27 cellular contexts compared by ENCODE assay signal in genomic region chr6:136699358-136699757, GRCh38.
"Had no signal": no experiment of that assay in that cellular context is flagged by ENCODE, and none has a peak within 500 bp of the region (broad histone marks: within the 10 kb centered on the region; RNA-seq: fewer than 3 reads in every experiment).

No MANE protein-coding gene starts in this region.

- DNase-seq: activated CD8-positive, alpha-beta memory T cell treated with anti-CD3 and anti-CD28 coated beads, Interleukin-2, amount 50 U/mL, for 48 hours; activated T-cell treated with anti-CD3 and anti-CD28 coated beads, Interleukin-2, amount 50 U/mL, for 24 hours; aorta; body of pancreas; cerebellar nuclear complex; colonic mucosa; effector CD8-positive, alpha-beta T cell; esophagus squamous epithelium; left lung; lower lobe of right lung; mucosa of descending colon; retina; sigmoid colon; small intestine; stimulated activated naive CD8-positive, alpha-beta T cell treated with anti-CD3 and anti-CD28 coated beads, Interleukin-15, amount 100 ng/mL, for 72 hours; substantia nigra; thyroid gland had no signal

- ATAC-seq: body of pancreas; left lung; lower lobe of right lung; mucosa of descending colon; stimulated activated memory B cell treated with anti-CD40 and anti-IgM and Interleukin-4, amounts not matched to agents 10 μg/mL and 1 μg/mL and 100 μg/mL, for 72 hours; WTC11 had no signal

- H3K4me1 Mint-ChIP-seq: WTC11 had no signal

- H3K36me3 ChIP-seq: colonic mucosa, sigmoid colon, thyroid gland had no signal

- H3K9me3 Mint-ChIP-seq: activated CD4-positive, alpha-beta memory T cell treated with anti-CD3 and anti-CD28 coated beads, Interleukin-2, amount 10 ng/mL, durations not matched to agents 7 days and 5 days; activated CD4-positive, alpha-beta T cell treated with anti-CD3 and anti-CD28 coated beads, Interleukin-2, amount 10 ng/mL, durations not matched to agents 7 days and 5 days; activated T-cell treated with anti-CD3 and anti-CD28 coated beads, Interleukin-2, amount 50 U/mL, for 24 hours; activated T-helper 2 cell treated with anti-CD3 and anti-CD28 coated beads, Interferon-gamma antibody, Interleukin-2, Interleukin-4, amounts not matched to agents 10 μg/mL and 5 μg/mL and 100 μg/mL, durations not matched to agents 14 hours and 24 hours and 36 hours; natural killer cell treated with Interleukin-12 subunit alpha and Interleukin-12 subunit beta and Interleukin-15 and Interleukin-18, amount 100 ng/mL, for 72 hours; stimulated activated memory B cell treated with anti-CD40 and anti-IgM and Interleukin-4, amounts not matched to agents 10 μg/mL and 1 μg/mL and 100 μg/mL, for 72 hours; stimulated activated naive CD8-positive, alpha-beta T cell treated with anti-CD3 and anti-CD28 coated beads, Interleukin-15, amount 100 ng/mL, for 72 hours; T-helper 1 cell treated with Interleukin-12 subunit alpha and Interleukin-12 subunit beta and Interleukin-4 antibody, amounts not matched to agents 30 μg/mL and 1 μg/mL, for 36 hours; WTC11 had no signal

- H3K27ac ChIP-seq: colonic mucosa, epithelial cell of prostate, esophagus squamous epithelium, left lung, lower lobe of right lung, neutrophil, sigmoid colon, thyroid gland had no signal

- H3K4me1 ChIP-seq: colonic mucosa, sigmoid colon, thyroid gland had no signal

- H3K4me3 Mint-ChIP-seq: activated CD4-positive, alpha-beta memory T cell treated with anti-CD3 and anti-CD28 coated beads, Interleukin-2, amount 10 ng/mL, durations not matched to agents 7 days and 5 days; activated CD4-positive, alpha-beta T cell treated with anti-CD3 and anti-CD28 coated beads, Interleukin-2, amount 10 ng/mL, durations not matched to agents 7 days and 5 days; activated naive CD8-positive, alpha-beta T cell; activated T-cell treated with anti-CD3 and anti-CD28 coated beads, Interleukin-2, amount 50 U/mL, for 24 hours; natural killer cell treated with Interleukin-12 subunit alpha and Interleukin-12 subunit beta and Interleukin-15 and Interleukin-18, amount 100 ng/mL, for 72 hours; stimulated activated memory B cell treated with anti-CD40 and anti-IgM and Interleukin-4, amounts not matched to agents 10 μg/mL and 1 μg/mL and 100 μg/mL, for 72 hours; stimulated activated naive CD8-positive, alpha-beta T cell treated with anti-CD3 and anti-CD28 coated beads, Interleukin-15, amount 100 ng/mL, for 72 hours; T-helper 1 cell treated with Interleukin-12 subunit alpha and Interleukin-12 subunit beta and Interleukin-4 antibody, amounts not matched to agents 30 μg/mL and 1 μg/mL, for 36 hours; WTC11 had no signal

- H3K27me3 Mint-ChIP-seq: activated CD4-positive, alpha-beta memory T cell treated with anti-CD3 and anti-CD28 coated beads, Interleukin-2, amount 10 ng/mL, durations not matched to agents 7 days and 5 days; activated CD4-positive, alpha-beta T cell treated with anti-CD3 and anti-CD28 coated beads, Interleukin-2, amount 10 ng/mL, durations not matched to agents 7 days and 5 days; activated naive CD8-positive, alpha-beta T cell; activated T-cell treated with anti-CD3 and anti-CD28 coated beads, Interleukin-2, amount 50 U/mL, for 24 hours; natural killer cell treated with Interleukin-12 subunit alpha and Interleukin-12 subunit beta and Interleukin-15 and Interleukin-18, amount 100 ng/mL, for 72 hours; stimulated activated memory B cell treated with anti-CD40 and anti-IgM and Interleukin-4, amounts not matched to agents 10 μg/mL and 1 μg/mL and 100 μg/mL, for 72 hours; stimulated activated naive CD8-positive, alpha-beta T cell treated with anti-CD3 and anti-CD28 coated beads, Interleukin-15, amount 100 ng/mL, for 72 hours had no signal

- H3K27me3 ChIP-seq: body of pancreas, colonic mucosa, esophagus squamous epithelium, left lung, neutrophil, sigmoid colon, thyroid gland had no signal

- H3K27ac Mint-ChIP-seq: activated CD4-positive, alpha-beta memory T cell treated with anti-CD3 and anti-CD28 coated beads, Interleukin-2, amount 10 ng/mL, durations not matched to agents 7 days and 5 days; activated naive CD8-positive, alpha-beta T cell; activated T-helper 2 cell treated with anti-CD3 and anti-CD28 coated beads, Interferon-gamma antibody, Interleukin-2, Interleukin-4, amounts not matched to agents 10 μg/mL and 5 μg/mL and 100 μg/mL, durations not matched to agents 14 hours and 24 hours and 36 hours; natural killer cell treated with Interleukin-12 subunit alpha and Interleukin-12 subunit beta and Interleukin-15 and Interleukin-18, amount 100 ng/mL, for 72 hours; stimulated activated memory B cell treated with anti-CD40 and anti-IgM and Interleukin-4, amounts not matched to agents 10 μg/mL and 1 μg/mL and 100 μg/mL, for 72 hours; stimulated activated naive CD8-positive, alpha-beta T cell treated with anti-CD3 and anti-CD28 coated beads, Interleukin-15, amount 100 ng/mL, for 72 hours; WTC11 had no signal

- H3K36me3 Mint-ChIP-seq: WTC11 had no signal

- H3K9me3 ChIP-seq: body of pancreas, colonic mucosa, esophagus squamous epithelium, left lung, lower lobe of right lung, mucosa of descending colon, neutrophil, sigmoid colon, thyroid gland had no signal

- H3K4me3 ChIP-seq: body of pancreas, colonic mucosa, esophagus squamous epithelium, left lung, lower lobe of right lung, mucosa of descending colon, sigmoid colon, thyroid gland had no signal
